1 cellular context compared by ENCODE assay signal in genomic region chr3:47976135-47976758, GRCh38.
TF ChIP-seq lines count a peak whose summit lies in the region.

No MANE protein-coding gene starts in this region.

TF ChIP-seq in HCT116, 20 proteins besides CTCF, POLR2A, EP300 and RAD21 (continued from another document):
- TF ChIP-seq ZBTB33 (IDR thresholded peaks at IDR 0.05; ENCODE audit: extremely low read depth, insufficient replicate concordance, low read length) (no peak), ATF3 (IDR thresholded peaks at IDR 0.05) (no peak), TCF7L2 (IDR thresholded peaks at IDR 0.05; ENCODE audit: borderline replicate concordance, extremely low read depth, insufficient read depth, insufficient read length) (no peak), CBX3 (IDR thresholded peaks at IDR 0.05; ENCODE audit: low read depth) (no peak), EZH2phosphoT487 (IDR thresholded peaks at IDR 0.05; ENCODE audit: borderline replicate concordance) (no peak), ELF1 (IDR thresholded peaks at IDR 0.05; ENCODE audit: borderline replicate concordance, low read depth) (no peak), YY1 (IDR thresholded peaks at IDR 0.05; ENCODE audit: extremely low read depth, insufficient replicate concordance, low read depth, low read length) (no peak), ZNF274 (IDR thresholded peaks at IDR 0.05; ENCODE audit: low read depth, low read length) (no peak), SRF (IDR thresholded peaks at IDR 0.05; ENCODE audit: low read depth) (no peak), FOSL1 (IDR thresholded peaks at IDR 0.05; ENCODE audit: low read depth) (no peak), ZFX (IDR thresholded peaks at IDR 0.05) (no peak), SIN3A (IDR thresholded peaks at IDR 0.05; ENCODE audit: low read depth) (no peak)
- TF ChIP-seq, protein P1, sequence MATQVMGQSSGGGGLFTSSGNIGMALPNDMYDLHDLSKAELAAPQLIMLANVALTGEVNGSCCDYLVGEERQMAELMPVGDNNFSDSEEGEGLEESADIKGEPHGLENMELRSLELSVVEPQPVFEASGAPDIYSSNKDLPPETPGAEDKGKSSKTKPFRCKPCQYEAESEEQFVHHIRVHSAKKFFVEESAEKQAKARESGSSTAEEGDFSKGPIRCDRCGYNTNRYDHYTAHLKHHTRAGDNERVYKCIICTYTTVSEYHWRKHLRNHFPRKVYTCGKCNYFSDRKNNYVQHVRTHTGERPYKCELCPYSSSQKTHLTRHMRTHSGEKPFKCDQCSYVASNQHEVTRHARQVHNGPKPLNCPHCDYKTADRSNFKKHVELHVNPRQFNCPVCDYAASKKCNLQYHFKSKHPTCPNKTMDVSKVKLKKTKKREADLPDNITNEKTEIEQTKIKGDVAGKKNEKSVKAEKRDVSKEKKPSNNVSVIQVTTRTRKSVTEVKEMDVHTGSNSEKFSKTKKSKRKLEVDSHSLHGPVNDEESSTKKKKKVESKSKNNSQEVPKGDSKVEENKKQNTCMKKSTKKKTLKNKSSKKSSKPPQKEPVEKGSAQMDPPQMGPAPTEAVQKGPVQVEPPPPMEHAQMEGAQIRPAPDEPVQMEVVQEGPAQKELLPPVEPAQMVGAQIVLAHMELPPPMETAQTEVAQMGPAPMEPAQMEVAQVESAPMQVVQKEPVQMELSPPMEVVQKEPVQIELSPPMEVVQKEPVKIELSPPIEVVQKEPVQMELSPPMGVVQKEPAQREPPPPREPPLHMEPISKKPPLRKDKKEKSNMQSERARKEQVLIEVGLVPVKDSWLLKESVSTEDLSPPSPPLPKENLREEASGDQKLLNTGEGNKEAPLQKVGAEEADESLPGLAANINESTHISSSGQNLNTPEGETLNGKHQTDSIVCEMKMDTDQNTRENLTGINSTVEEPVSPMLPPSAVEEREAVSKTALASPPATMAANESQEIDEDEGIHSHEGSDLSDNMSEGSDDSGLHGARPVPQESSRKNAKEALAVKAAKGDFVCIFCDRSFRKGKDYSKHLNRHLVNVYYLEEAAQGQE (IDR thresholded peaks at IDR 0.05; ENCODE audit: low read depth) = no peak
- TF ChIP-seq, protein P2, sequence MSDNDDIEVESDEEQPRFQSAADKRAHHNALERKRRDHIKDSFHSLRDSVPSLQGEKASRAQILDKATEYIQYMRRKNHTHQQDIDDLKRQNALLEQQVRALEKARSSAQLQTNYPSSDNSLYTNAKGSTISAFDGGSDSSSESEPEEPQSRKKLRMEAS (IDR thresholded peaks at IDR 0.05) = no peak
